ENCODE assay signal across 20 cellular contexts in genomic region chr4:3031357-3032064, GRCh38. TPM values are rescaled to one million over a fixed set of nuclear protein-coding genes. Genes with fewer than 3 reads are reported as not detected.
DNase-seq lines count a peak whose midpoint lies in the region; ATAC-seq and TF ChIP-seq lines count a peak whose summit lies in the region.
"Had no signal": no experiment of that assay in that cellular context is flagged by ENCODE, and none has a peak within 500 bp of the region (broad histone marks: within the 10 kb centered on the region; RNA-seq: fewer than 3 reads in every experiment).

No MANE protein-coding gene starts in this region.

- CTCF ChIA-PET in activated CD4-positive, alpha-beta T cell treated with anti-CD3 and anti-CD28 coated beads for 36 hours (lab: Charles Lee) = interaction anchor here (0.6 to 2.1 kb wide), 2 partner anchors 22 to 1228 kb away, joined by 3 to 8 read pairs; no protein-coding TSS in a partner anchor

- DNase-seq in NCI-H146 (lab: John Stamatoyannopoulos, UW) (peak; percentile 77), kidney tubule cell (ENCODE audit: low spot score) (peak; percentile 37), sciatic nerve (ENCODE audit: low spot score) (peak; percentile 60)
- DNase-seq in activated T-cell treated with anti-CD3 and anti-CD28 coated beads, Interleukin-2, amount 50 U/mL, for 48 hours = no peak
- DNase-seq in activated CD4-positive, alpha-beta T cell treated with anti-CD3 and anti-CD28 coated beads for 36 hours = no peak
- DNase-seq: activated B cell treated with CpG ODN at 0.5 μM for 24 hours; activated naive CD8-positive, alpha-beta T cell treated with anti-CD3 and anti-CD28 coated beads, Interleukin-2, amount 50 U/mL, for 24 hours; effector CD8-positive, alpha-beta T cell; GDM1; kidney glomerular epithelial cell; MV-4-11; NCI-H2107; spleen had no signal

- peak; percentile 34; the same call in 2 of the 3 replicates for ATAC-seq in SK-N-SH treated with all-trans-retinoic acid at 6 μM for 48 hours
- no peak for ATAC-seq in sciatic nerve
- no peak for ATAC-seq in GM18909 (IDR thresholded peaks at IDR 0.05; ENCODE audit: poor library complexity, unreplicated experiment)
- no peak for ATAC-seq in HG03460 (IDR thresholded peaks at IDR 0.05; ENCODE audit: unreplicated experiment)
- ATAC-seq in activated CD4-positive, alpha-beta T cell treated with anti-CD3 and anti-CD28 coated beads for 36 hours = no peak
- ATAC-seq: activated naive CD8-positive, alpha-beta T cell treated with anti-CD3 and anti-CD28 coated beads, Interleukin-2, amount 50 U/mL, for 24 hours; GM12878 had no signal

- no peaks in the 10 kb centered on the region for H3K36me3 Mint-ChIP-seq in activated CD4-positive, alpha-beta T cell treated with anti-CD3 and anti-CD28 coated beads for 36 hours (ENCODE audit: low read depth)

- H3K4me3 Mint-ChIP-seq in activated CD4-positive, alpha-beta T cell treated with anti-CD3 and anti-CD28 coated beads for 36 hours = no peak overlapping the region
- H3K4me3 Mint-ChIP-seq: activated B cell treated with CpG ODN at 0.5 μM for 24 hours; activated naive CD8-positive, alpha-beta T cell treated with anti-CD3 and anti-CD28 coated beads, Interleukin-2, amount 50 U/mL, for 24 hours; T-helper 1 cell treated with Interleukin-12 subunit alpha and Interleukin-12 subunit beta and Interleukin-4 antibody, amounts not matched to agents 30 μg/mL and 1 μg/mL, for 36 hours had no signal

- intact Hi-C loops in sciatic nerve (cut with DNase I) = no loop called here
- intact Hi-C loops in activated CD4-positive, alpha-beta T cell treated with anti-CD3 and anti-CD28 coated beads for 36 hours (cut with DNase I, micrococcal nuclease) = no loop called here

- H3K9me3 Mint-ChIP-seq in activated CD4-positive, alpha-beta T cell treated with anti-CD3 and anti-CD28 coated beads for 36 hours (ENCODE audit: low read depth) = no peaks in the 10 kb centered on the region
- H3K9me3 Mint-ChIP-seq: activated B cell treated with CpG ODN at 0.5 μM for 24 hours; activated naive CD8-positive, alpha-beta T cell treated with anti-CD3 and anti-CD28 coated beads, Interleukin-2, amount 50 U/mL, for 24 hours; T-helper 1 cell treated with Interleukin-12 subunit alpha and Interleukin-12 subunit beta and Interleukin-4 antibody, amounts not matched to agents 30 μg/mL and 1 μg/mL, for 36 hours had no signal

- no peak overlapping the region for H3K27ac Mint-ChIP-seq in activated CD4-positive, alpha-beta T cell treated with anti-CD3 and anti-CD28 coated beads for 36 hours
- H3K27ac Mint-ChIP-seq: activated B cell treated with CpG ODN at 0.5 μM for 24 hours; activated naive CD8-positive, alpha-beta T cell treated with anti-CD3 and anti-CD28 coated beads, Interleukin-2, amount 50 U/mL, for 24 hours; T-helper 1 cell treated with Interleukin-12 subunit alpha and Interleukin-12 subunit beta and Interleukin-4 antibody, amounts not matched to agents 30 μg/mL and 1 μg/mL, for 36 hours had no signal

- POLR2A ChIA-PET in activated CD4-positive, alpha-beta T cell treated with anti-CD3 and anti-CD28 coated beads for 36 hours (lab: Charles Lee) = no interaction called here

- H3K27me3 Mint-ChIP-seq in activated CD4-positive, alpha-beta T cell treated with anti-CD3 and anti-CD28 coated beads for 36 hours = no peaks in the 10 kb centered on the region
- H3K27me3 Mint-ChIP-seq: activated naive CD8-positive, alpha-beta T cell treated with anti-CD3 and anti-CD28 coated beads, Interleukin-2, amount 50 U/mL, for 24 hours had no signal

- no peaks in the 10 kb centered on the region for H3K4me1 Mint-ChIP-seq in activated CD4-positive, alpha-beta T cell treated with anti-CD3 and anti-CD28 coated beads for 36 hours
- H3K4me1 Mint-ChIP-seq: activated B cell treated with CpG ODN at 0.5 μM for 24 hours; activated naive CD8-positive, alpha-beta T cell treated with anti-CD3 and anti-CD28 coated beads, Interleukin-2, amount 50 U/mL, for 24 hours had no signal

TF ChIP-seq in SK-N-SH treated with all-trans-retinoic acid at 6 μM for 48 hours, 23 proteins besides CTCF, POLR2A, EP300 and RAD21:
- TF ChIP-seq BACH2 (CRISPR knock-in tag; IDR thresholded peaks at IDR 0.05; ENCODE audit: borderline replicate concordance) (no peak), CSDC2 (CRISPR knock-in tag; IDR thresholded peaks at IDR 0.05) (no peak), OSR1 (CRISPR knock-in tag; IDR thresholded peaks at IDR 0.05) (no peak), ZC3H10 (CRISPR knock-in tag; IDR thresholded peaks at IDR 0.05) (no peak), ZFP30 (CRISPR knock-in tag; IDR thresholded peaks at IDR 0.05) (no peak), GLIS3 (CRISPR knock-in tag; IDR thresholded peaks at IDR 0.05) (no peak), ESRRG (CRISPR knock-in tag; IDR thresholded peaks at IDR 0.05) (no peak), POU6F1 (CRISPR knock-in tag; IDR thresholded peaks at IDR 0.05; ENCODE audit: borderline replicate concordance, low read depth) (no peak), SNAI2 (CRISPR knock-in tag; IDR thresholded peaks at IDR 0.05) (no peak), PPARA (CRISPR knock-in tag; IDR thresholded peaks at IDR 0.05; ENCODE audit: borderline replicate concordance) (no peak), ZNF70 (CRISPR knock-in tag; IDR thresholded peaks at IDR 0.05) (no peak), ISL1 (CRISPR knock-in tag; IDR thresholded peaks at IDR 0.05) (no peak), TOX (CRISPR knock-in tag; IDR thresholded peaks at IDR 0.05; ENCODE audit: borderline replicate concordance) (no peak)
TF ChIP-seq in SK-N-SH treated with all-trans-retinoic acid at 6 μM for 48 hours: peak in this region for 0.

RNA-seq across cellular contexts. Expression of gene HTT-AS, which starts 42.8 kb away (rescaled TPM):
- not detected for total RNA-seq in sciatic nerve
- not detected for total RNA-seq in activated CD4-positive, alpha-beta T cell treated with anti-CD3 and anti-CD28 coated beads for 36 hours
- total RNA-seq: activated B cell treated with CpG ODN at 0.5 μM for 24 hours, GM12878, heart right ventricle, spleen, tibial nerve had no signal

RNA-seq across cellular contexts. Expression of gene HTT, which starts 43.0 kb away (rescaled TPM):
- total RNA-seq in sciatic nerve = 67.8 TPM
- total RNA-seq in activated CD4-positive, alpha-beta T cell treated with anti-CD3 and anti-CD28 coated beads for 36 hours = 100 to 1,000 TPM in 1 of 2 experiments, 10 to 100 TPM in 1; 80.1 to 127 TPM

Comparison
In these comparisons a context has a peak if more than half of its experiments do, and no peak if none do; other contexts are left out.
1. DNase-seq: peak in NCI-H146 (single experiment), kidney tubule cell (single experiment) and sciatic nerve (single experiment); none in activated T-cell treated with anti-CD3 and anti-CD28 coated beads, Interleukin-2, amount 50 U/mL, for 48 hours (0 of 2) and activated CD4-positive, alpha-beta T cell treated with anti-CD3 and anti-CD28 coated beads for 36 hours (single experiment).